In the genomic region with DNA sequence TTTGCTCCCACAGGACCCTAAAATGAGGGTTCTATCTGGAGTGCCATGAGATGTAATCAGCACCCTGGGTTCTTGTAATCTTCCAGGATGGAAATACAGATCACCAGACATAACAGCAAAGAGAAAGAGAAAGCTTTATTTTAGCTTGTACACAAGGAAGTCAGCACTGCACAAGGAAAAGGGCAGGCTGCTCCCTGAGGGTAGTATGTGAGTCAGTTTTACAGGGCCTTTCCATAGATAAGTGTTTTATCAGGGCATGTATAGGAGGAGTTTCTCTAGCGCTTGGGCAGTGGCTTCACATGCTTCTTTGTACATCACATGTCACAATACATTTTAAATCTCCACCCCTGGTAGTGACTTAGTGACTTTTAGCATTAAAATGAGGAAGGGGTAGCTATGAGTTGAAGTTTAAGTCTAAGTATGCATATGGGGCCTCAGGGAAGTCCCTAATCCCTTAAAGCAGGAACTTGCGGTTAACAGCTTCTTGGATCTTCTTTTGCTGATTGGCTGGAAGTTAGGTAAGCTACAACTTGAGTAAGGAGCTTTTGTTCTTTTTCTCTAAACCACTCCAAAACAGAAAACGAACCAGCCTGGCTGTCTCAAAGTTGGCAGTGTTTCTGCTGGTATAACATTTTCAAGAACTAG, we compare ENCODE assay signal across 15 cellular contexts. TPM values are rescaled to one million over a fixed set of nuclear protein-coding genes. Genes with fewer than 3 reads are reported as not detected.
A peak's percentile ranks its signal among the peaks of the same experiment; 100 is the strongest.
DNase-seq lines count a peak whose midpoint lies in the region; ATAC-seq, FAIRE-seq and TF ChIP-seq lines count a peak whose summit lies in the region.
"Had no signal": no experiment of that assay in that cellular context is flagged by ENCODE, and none has a peak within 500 bp of the region (broad histone marks: within the 10 kb centered on the region; RNA-seq: fewer than 3 reads in every experiment).

No MANE protein-coding gene starts in this region.

- no peak for TF ChIP-seq POLR2A in GM12878 (IDR thresholded peaks at IDR 0.05; ENCODE audit: low read depth, low read length)

- CTCF ChIA-PET in GM12878 (lab: Yijun Ruan, JAX), result interaction anchor here (0.6 kb wide), 1 partner anchor 166 kb away, joined by 3 read pairs; no protein-coding TSS in a partner anchor
- CTCF ChIA-PET in activated CD8-positive, alpha-beta T cell treated with anti-CD3 and anti-CD28 coated beads for 36 hours (lab: Charles Lee), result no interaction called here

- WGBS in GM12878 (ENCODE audit: insufficient coverage, insufficient replicate concordance, low lambda C conversion rate, missing lambda C conversion rate), result 46% methylated on average over 3 of the region's 3 CpGs

- TF ChIP-seq EP300 in GM12878 (IDR thresholded peaks at IDR 0.05; ENCODE audit: borderline replicate concordance in 1 of 2, control insufficient read depth in 1 of 2, low read depth in 2 of 2, low read length in 2 of 2), result no peak

- no peaks in the 10 kb centered on the region for H3K9me3 ChIP-seq in MM.1S (replicated peaks; ENCODE audit: insufficient read depth, low read length)
- H3K9me3 ChIP-seq in GM12878 (replicated peaks; ENCODE audit: control insufficient read depth, insufficient read depth, low read length), result no peaks in the 10 kb centered on the region; the same call in 1 of the 3 replicates
- H3K9me3 ChIP-seq: gastroesophageal sphincter had no signal

- intact Hi-C loops in GM12878 (cut with micrococcal nuclease; ENCODE audit: unreplicated experiment), result no loop called here
- intact Hi-C loops in activated CD8-positive, alpha-beta T cell treated with anti-CD3 and anti-CD28 coated beads for 36 hours (cut with micrococcal nuclease), result no loop called here

- POLR2A ChIA-PET in GM12878 (lab: Charles Lee), result no interaction called here
- POLR2A ChIA-PET in activated CD8-positive, alpha-beta T cell treated with anti-CD3 and anti-CD28 coated beads for 36 hours (lab: Charles Lee), result no interaction called here

- H3K79me2 ChIP-seq in MM.1S (ENCODE audit: low read length) (no peaks in the 10 kb centered on the region), GM12878 (ENCODE audit: control insufficient read depth, insufficient read depth, low read length) (no peaks in the 10 kb centered on the region)

- H3K4me3 ChIP-seq in MM.1S (ENCODE audit: low read length) (no peak overlapping the region), GM12878 (no peak overlapping the region)
- H3K4me3 ChIP-seq: gastroesophageal sphincter had no signal

- no peaks in the 10 kb centered on the region for H3K4me1 Mint-ChIP-seq in natural killer cell treated with Interleukin-12 subunit alpha and Interleukin-12 subunit beta and Interleukin-15 and Interleukin-18, amount 100 ng/mL, for 72 hours (ENCODE audit: low read depth in 2 of 2)
- no peaks in the 10 kb centered on the region for H3K4me1 Mint-ChIP-seq in activated CD8-positive, alpha-beta T cell treated with anti-CD3 and anti-CD28 coated beads for 36 hours (ENCODE audit: low read depth)
- no peaks in the 10 kb centered on the region for H3K4me1 Mint-ChIP-seq in T-helper 2 cell treated with Interferon-gamma antibody and Interleukin-4, amounts not matched to agents 5 μg/mL and 100 μg/mL, for 36 hours (ENCODE audit: low read depth)
- H3K4me1 Mint-ChIP-seq: activated CD4-positive, alpha-beta T cell treated with anti-CD3 and anti-CD28 coated beads for 36 hours had no signal

- SMC1A ChIA-PET in GM12878 (lab: Charles Lee; ENCODE audit: uncharacterized antibody, unreplicated experiment), result interaction anchor here (0.8 to 1.9 kb wide), 3 partner anchors 9 to 588 kb away, joined by 3 to 5 read pairs (median 4); no protein-coding TSS in a partner anchor

- H3F3A ChIP-seq in MM.1S (ENCODE audit: insufficient read depth, low read length), result no peaks in the 10 kb centered on the region

- BruUV-seq in GM12878 (replicated peaks; lab: Mats Ljungman, UMichigan), result no TSS peak

- H4K20me1 ChIP-seq in MM.1S (ENCODE audit: insufficient read depth, low read length) (no peaks in the 10 kb centered on the region), GM12878 (ENCODE audit: control insufficient read depth, insufficient read depth) (no peaks in the 10 kb centered on the region)

- H3K9me2 ChIP-seq in MM.1S (replicated peaks; ENCODE audit: insufficient read depth, low read length), result no peaks in the 10 kb centered on the region

- RAD21 ChIA-PET in GM12878 (lab: Charles Lee; ENCODE audit: unreplicated experiment), result no interaction called here

- H3K27ac Mint-ChIP-seq in natural killer cell treated with Interleukin-12 subunit alpha and Interleukin-12 subunit beta and Interleukin-15 and Interleukin-18, amount 100 ng/mL, for 72 hours, result no peak overlapping the region
- H3K27ac Mint-ChIP-seq in activated CD8-positive, alpha-beta T cell treated with anti-CD3 and anti-CD28 coated beads for 36 hours, result no peak overlapping the region
- no peak overlapping the region for H3K27ac Mint-ChIP-seq in T-helper 2 cell treated with Interferon-gamma antibody and Interleukin-4, amounts not matched to agents 5 μg/mL and 100 μg/mL, for 36 hours
- H3K27ac Mint-ChIP-seq: activated CD4-positive, alpha-beta T cell treated with anti-CD3 and anti-CD28 coated beads for 36 hours had no signal

- H3K27me3 Mint-ChIP-seq in natural killer cell treated with Interleukin-12 subunit alpha and Interleukin-12 subunit beta and Interleukin-15 and Interleukin-18, amount 100 ng/mL, for 72 hours, result no peaks in the 10 kb centered on the region
- H3K27me3 Mint-ChIP-seq in activated CD8-positive, alpha-beta T cell treated with anti-CD3 and anti-CD28 coated beads for 36 hours, result peaks cover 5% of the 10 kb centered on the region
- no peaks in the 10 kb centered on the region for H3K27me3 Mint-ChIP-seq in T-helper 2 cell treated with Interferon-gamma antibody and Interleukin-4, amounts not matched to agents 5 μg/mL and 100 μg/mL, for 36 hours (ENCODE audit: low read depth)

- no peak for TF ChIP-seq CTCF in MM.1S (IDR thresholded peaks at IDR 0.05; ENCODE audit: low read length)
- no peak for TF ChIP-seq CTCF in GM12878 (IDR thresholded peaks at IDR 0.05 in 2 of 3, conservative IDR thresholded peaks at IDR 0.05 in 1 of 3; ENCODE audit: control insufficient read depth in 2 of 3, extremely low read depth in 1 of 3, insufficient read depth in 1 of 3, low read depth in 3 of 3, low read length in 3 of 3)
- TF ChIP-seq CTCF in activated CD8-positive, alpha-beta T cell treated with anti-CD3 and anti-CD28 coated beads for 36 hours (IDR thresholded peaks at IDR 0.05), result no peak

- H3K4me1 ChIP-seq in MM.1S (ENCODE audit: low read length), result no peaks in the 10 kb centered on the region
- H3K4me1 ChIP-seq in GM12878 (ENCODE audit: control insufficient read depth, insufficient read depth, low read length), result no peaks in the 10 kb centered on the region
- H3K4me1 ChIP-seq: gastroesophageal sphincter had no signal

- H3K9me3 Mint-ChIP-seq in natural killer cell treated with Interleukin-12 subunit alpha and Interleukin-12 subunit beta and Interleukin-15 and Interleukin-18, amount 100 ng/mL, for 72 hours, result peaks cover 8% of the 10 kb centered on the region
- no peaks in the 10 kb centered on the region for H3K9me3 Mint-ChIP-seq in activated CD8-positive, alpha-beta T cell treated with anti-CD3 and anti-CD28 coated beads for 36 hours
- H3K9me3 Mint-ChIP-seq in T-helper 2 cell treated with Interferon-gamma antibody and Interleukin-4, amounts not matched to agents 5 μg/mL and 100 μg/mL, for 36 hours, result no peaks in the 10 kb centered on the region

- no peak for FAIRE-seq in GM12878 (lab: Jason Lieb, UNC)
- FAIRE-seq: H54, RCC 7860 had no signal

- H3K4me2 ChIP-seq in MM.1S (ENCODE audit: low read depth, low read length), result no peak overlapping the region
- no peak overlapping the region for H3K4me2 ChIP-seq in GM12878 (ENCODE audit: control insufficient read depth, insufficient read depth)

- H3K36me3 Mint-ChIP-seq in natural killer cell treated with Interleukin-12 subunit alpha and Interleukin-12 subunit beta and Interleukin-15 and Interleukin-18, amount 100 ng/mL, for 72 hours, result no peaks in the 10 kb centered on the region
- H3K36me3 Mint-ChIP-seq in activated CD8-positive, alpha-beta T cell treated with anti-CD3 and anti-CD28 coated beads for 36 hours (ENCODE audit: low read depth), result no peaks in the 10 kb centered on the region
- no peaks in the 10 kb centered on the region for H3K36me3 Mint-ChIP-seq in T-helper 2 cell treated with Interferon-gamma antibody and Interleukin-4, amounts not matched to agents 5 μg/mL and 100 μg/mL, for 36 hours (ENCODE audit: low read depth)

- no peak overlapping the region for H3K9ac ChIP-seq in MM.1S (ENCODE audit: low read length)
- H3K9ac ChIP-seq in GM12878 (ENCODE audit: control insufficient read depth, insufficient read depth, low read length), result no peak overlapping the region

- in situ Hi-C loops in GM12878 (cut with MboI), result no loop called here

- DNase-seq in NCI-H1694 treated with DMSO at 0.1 percent for 48 hours (lab: John Stamatoyannopoulos, UW) (peak; percentile 7), NCI-H1694 (lab: John Stamatoyannopoulos, UW) (no peak), MM.1S (no peak), GM12878 (ENCODE audit: low read depth, low spot score) (no peak)
- DNase-seq in natural killer cell treated with Interleukin-12 subunit alpha and Interleukin-12 subunit beta and Interleukin-15 and Interleukin-18, amount 100 ng/mL, for 72 hours (ENCODE audit: low spot score), result no peak
- no peak for DNase-seq in activated CD8-positive, alpha-beta T cell treated with anti-CD3 and anti-CD28 coated beads for 36 hours
- DNase-seq in activated CD4-positive, alpha-beta T cell treated with anti-CD3 and anti-CD28 coated beads, Interleukin-2, amount 50 U/mL, for 4 hours, result no peak
- no peak for DNase-seq in T-helper 2 cell treated with Interferon-gamma antibody and Interleukin-4, amounts not matched to agents 5 μg/mL and 100 μg/mL, for 36 hours (ENCODE audit: low spot score)
- DNase-seq: activated CD4-positive, alpha-beta T cell treated with anti-CD3 and anti-CD28 coated beads for 36 hours; activated naive CD4-positive, alpha-beta T cell; stimulated activated CD4-positive, alpha-beta T cell treated with anti-CD3 and anti-CD28 coated beads, Interleukin-4, amount 100 ng/mL, for 1 hour had no signal

- TF ChIP-seq RAD21 in GM12878 (IDR thresholded peaks at IDR 0.05; ENCODE audit: insufficient read depth, low read depth, low read length), result no peak

- no peak overlapping the region for H3K4me3 Mint-ChIP-seq in natural killer cell treated with Interleukin-12 subunit alpha and Interleukin-12 subunit beta and Interleukin-15 and Interleukin-18, amount 100 ng/mL, for 72 hours
- H3K4me3 Mint-ChIP-seq in activated CD8-positive, alpha-beta T cell treated with anti-CD3 and anti-CD28 coated beads for 36 hours, result no peak overlapping the region
- no peak overlapping the region for H3K4me3 Mint-ChIP-seq in T-helper 2 cell treated with Interferon-gamma antibody and Interleukin-4, amounts not matched to agents 5 μg/mL and 100 μg/mL, for 36 hours
- H3K4me3 Mint-ChIP-seq: activated CD4-positive, alpha-beta T cell treated with anti-CD3 and anti-CD28 coated beads for 36 hours had no signal

- no peaks in the 10 kb centered on the region for H3K27me3 ChIP-seq in MM.1S (replicated peaks; ENCODE audit: insufficient read depth, low read length)
- H3K27me3 ChIP-seq in GM12878 (replicated peaks in 1 of 2; ENCODE audit: control insufficient read depth in 2 of 2, insufficient read depth in 2 of 2, low read length in 1 of 2), result no peaks in the 10 kb centered on the region
- H3K27me3 ChIP-seq: gastroesophageal sphincter had no signal

- H3K27ac ChIP-seq in MM.1S (ENCODE audit: low read length) (no peak overlapping the region), GM12878 (ENCODE audit: control insufficient read depth, insufficient read depth) (no peak overlapping the region)
- H3K27ac ChIP-seq: 22Rv1, gastroesophageal sphincter had no signal

- H2AFZ ChIP-seq in MM.1S (ENCODE audit: low read length), result 0 out of 2 replicates have a peak overlapping the region, but pooled peaks have one; percentile 29
- peak overlapping the region; percentile 10 for H2AFZ ChIP-seq in GM12878 (ENCODE audit: control insufficient read depth, low read depth, low read length)

- H3K36me3 ChIP-seq in MM.1S (replicated peaks; ENCODE audit: insufficient read depth, low read length) (no peaks in the 10 kb centered on the region), GM12878 (ENCODE audit: control insufficient read depth in 2 of 2, insufficient read depth in 2 of 2, low read length in 1 of 2) (no peaks in the 10 kb centered on the region)
- H3K36me3 ChIP-seq: gastroesophageal sphincter had no signal

- peak; percentile 74 for ATAC-seq in GM12878
- no peak for ATAC-seq in natural killer cell treated with Interleukin-12 subunit alpha and Interleukin-12 subunit beta and Interleukin-15 and Interleukin-18, amount 100 ng/mL, for 72 hours
- no peak for ATAC-seq in activated CD8-positive, alpha-beta T cell treated with anti-CD3 and anti-CD28 coated beads for 36 hours
- ATAC-seq: activated CD4-positive, alpha-beta T cell treated with anti-CD3 and anti-CD28 coated beads for 36 hours; gastroesophageal sphincter had no signal

RNA-seq across cellular contexts. Expression of a gene that starts 60.0 kb away (rescaled TPM):
- not detected in 2 replicates for total RNA-seq in GM12878 (2013; cell fraction: nucleolus; rRNA removed)
- total RNA-seq in GM12878 (2014; rRNA removed) (not detected in 2 replicates), GM12878 (2014; rRNA removed; fragmentation: Illumina TruSeq; extraction: Trizol) (not detected in 2 replicates), GM12878 (2021) (not detected in 2 replicates)
- polyA plus RNA-seq in GM12878 (2011; ENCODE audit: low read depth), result not detected
- polyA plus RNA-seq in GM12878 (2011; rRNA removed) (not detected in 2 replicates), GM12878 (2014; fragmentation: Illumina TruSeq; extraction: Trizol) (not detected in 2 replicates), GM12878 (2014; fragmentation: Nextera tagmentation; extraction: Ambion mirVana) (not detected), GM12878 (2014; rRNA removed) (not detected in 2 replicates), GM12878 (2016; fragmentation: Nextera tagmentation; extraction: Ambion mirVana) (not detected)
- 0.03 TPM in 1 of 2 replicates, not detected in the other for polyA plus RNA-seq in GM12878 (2011; cell fraction: cytosol; rRNA removed)
- not detected in 2 replicates for polyA plus RNA-seq in GM12878 (2011; cell fraction: nucleus; rRNA removed)
- not detected in 2 replicates for polyA plus RNA-seq in GM12878 (2012)
- not detected in 2 replicates for polyA minus RNA-seq in GM12878 (2011; rRNA and poly(A)+ RNA removed)
- polyA minus RNA-seq in GM12878 (2011; cell fraction: cytosol; rRNA and poly(A)+ RNA removed), result not detected in 2 replicates
- not detected in 2 replicates for polyA minus RNA-seq in GM12878 (2011; cell fraction: nucleus; rRNA and poly(A)+ RNA removed)
- not detected for total RNA-seq in natural killer cell treated with Interleukin-12 subunit alpha and Interleukin-12 subunit beta and Interleukin-15 and Interleukin-18, amount 100 ng/mL, for 72 hours
- total RNA-seq in activated CD8-positive, alpha-beta T cell treated with anti-CD3 and anti-CD28 coated beads for 36 hours, result not detected
- total RNA-seq: activated CD4-positive, alpha-beta T cell treated with anti-CD3 and anti-CD28 coated beads for 36 hours had no signal
